9 cellular contexts compared by ENCODE assay signal in genomic region chr10:85995791-85996190, GRCh38.
A peak's percentile ranks its signal among the peaks of the same experiment; 100 is the strongest.
DNase-seq lines count a peak whose midpoint lies in the region; ATAC-seq, FAIRE-seq and TF ChIP-seq lines count a peak whose summit lies in the region.
"Had no signal": no experiment of that assay in that cellular context is flagged by ENCODE, and none has a peak within 500 bp of the region (broad histone marks: within the 10 kb centered on the region; RNA-seq: fewer than 3 reads in every experiment).

No MANE protein-coding gene starts in this region.

- intact Hi-C loops in right cardiac atrium (cut with DNase I): loop anchor here in 1 of 4 donors (10.0 kb wide), 1 partner anchor 379 kb away; no protein-coding TSS in a partner anchor

- H3K36me3 ChIP-seq in cardiac muscle cell (no peaks in the 10 kb centered on the region), RWPE2 (ENCODE audit: low read depth) (no peaks in the 10 kb centered on the region)

- H3K4me1 ChIP-seq in cardiac muscle cell (ENCODE audit: low read depth) (no peaks in the 10 kb centered on the region), right cardiac atrium (ENCODE audit: control insufficient read depth, insufficient read depth, low read length) (no peaks in the 10 kb centered on the region), RWPE2 (ENCODE audit: insufficient read depth, poor library complexity, severe bottlenecking) (no peaks in the 10 kb centered on the region)

- peak; percentile 19 to 40 for DNase-seq in cardiac muscle cell (ENCODE audit: low read depth in 1 of 2, low spot score in 1 of 2)
- no peak for DNase-seq in right cardiac atrium
- peak; percentile 54 for DNase-seq in HPDE6-E6E7 (ENCODE audit: extremely low spot score)
- no peak for DNase-seq in RWPE2 (ENCODE audit: low spot score)
- peak; percentile 11 for DNase-seq in iPS DF 4.7 (ENCODE audit: extremely low read depth, low spot score)
- DNase-seq in urothelium cell line (ENCODE audit: low spot score): peak; percentile 44
- DNase-seq in HuH-7.5 (ENCODE audit: low spot score): no peak
- no peak for DNase-seq in glutamatergic neuron

- H3K4me1 Mint-ChIP-seq in glutamatergic neuron (ENCODE audit: low read depth, unreplicated experiment): peaks cover 6% of the 10 kb centered on the region

- H3K27ac ChIP-seq in cardiac muscle cell (no peak overlapping the region), right cardiac atrium (ENCODE audit: low read length) (no peak overlapping the region), RWPE2 (ENCODE audit: poor library complexity, severe bottlenecking) (no peak overlapping the region)

- H3K4me3 Mint-ChIP-seq in glutamatergic neuron (ENCODE audit: unreplicated experiment): no peak overlapping the region

- no peak for FAIRE-seq in urothelium cell line (lab: Jason Lieb, UNC)

- 37% methylated on average over 3 of the region's 3 CpGs for WGBS in right cardiac atrium

- no peaks in the 10 kb centered on the region for H3K27me3 Mint-ChIP-seq in glutamatergic neuron (ENCODE audit: unreplicated experiment)

- H3K4me3 ChIP-seq in cardiac muscle cell (no peak overlapping the region), right cardiac atrium (ENCODE audit: low read length) (no peak overlapping the region), RWPE2 (ENCODE audit: severe bottlenecking) (no peak overlapping the region)

- H3K9me3 Mint-ChIP-seq in glutamatergic neuron (ENCODE audit: unreplicated experiment): no peaks in the 10 kb centered on the region

- ATAC-seq in right cardiac atrium (no peak), RWPE2 (ENCODE audit: low read depth) (peak; percentile 77)

- H3K27me3 ChIP-seq in cardiac muscle cell (no peaks in the 10 kb centered on the region), right cardiac atrium (ENCODE audit: control insufficient read depth, insufficient read depth) (no peaks in the 10 kb centered on the region), RWPE2 (ENCODE audit: insufficient read depth, poor library complexity, severe bottlenecking) (peaks cover 4% of the 10 kb centered on the region)

- no peak overlapping the region for H3K27ac Mint-ChIP-seq in glutamatergic neuron (ENCODE audit: unreplicated experiment)
- H3K27ac Mint-ChIP-seq: activated naive CD4-positive, alpha-beta T cell treated with anti-CD3 and anti-CD28 coated beads, Interleukin-2, amount 50 U/mL, for 72 hours had no signal

- TF ChIP-seq CTCF in cardiac muscle cell (IDR thresholded peaks at IDR 0.05; ENCODE audit: low read depth, low read length) (peak; percentile 22), RWPE2 (IDR thresholded peaks at IDR 0.05; ENCODE audit: poor library complexity, severe bottlenecking) (peak; percentile 61), glutamatergic neuron (IDR thresholded peaks at IDR 0.05; ENCODE audit: partially characterized antibody, unreplicated experiment) (no peak)

- no peaks in the 10 kb centered on the region for H3K9me3 ChIP-seq in cardiac muscle cell (ENCODE audit: low read depth)
- no peaks in the 10 kb centered on the region for H3K9me3 ChIP-seq in right cardiac atrium (ENCODE audit: control insufficient read depth, low read length)
- H3K9me3 ChIP-seq in RWPE2 (ENCODE audit: severe bottlenecking): no peaks in the 10 kb centered on the region

- peaks cover 7% of the 10 kb centered on the region for H3K36me3 Mint-ChIP-seq in glutamatergic neuron (ENCODE audit: unreplicated experiment)
- H3K36me3 Mint-ChIP-seq: activated naive CD4-positive, alpha-beta T cell treated with anti-CD3 and anti-CD28 coated beads, Interleukin-2, amount 50 U/mL, for 72 hours had no signal

Comparison
In these comparisons a context has a peak if more than half of its experiments do, and no peak if none do; other contexts are left out.
1. DNase-seq: peak in cardiac muscle cell (2 of 2), HPDE6-E6E7 (single experiment), iPS DF 4.7 (single experiment) and urothelium cell line (single experiment); none in right cardiac atrium (0 of 3), RWPE2 (single experiment), HuH-7.5 (single experiment) and glutamatergic neuron (single experiment).